ENCODE assay signal across 19 cellular contexts in genomic region chr20:15039088-15039762, GRCh38.
A peak's percentile ranks its signal among the peaks of the same experiment; 100 is the strongest.
DNase-seq lines count a peak whose midpoint lies in the region; ATAC-seq and TF ChIP-seq lines count a peak whose summit lies in the region.
"Had no signal": no experiment of that assay in that cellular context is flagged by ENCODE, and none has a peak within 500 bp of the region (broad histone marks: within the 10 kb centered on the region; RNA-seq: fewer than 3 reads in every experiment).

No MANE protein-coding gene starts in this region.

- H3K4me1 Mint-ChIP-seq in activated CD4-positive, alpha-beta T cell treated with anti-CD3 and anti-CD28 coated beads for 36 hours: no peaks in the 10 kb centered on the region
- H3K4me1 Mint-ChIP-seq: activated CD4-positive, alpha-beta T cell treated with anti-CD3 and anti-CD28 coated beads, Interleukin-2, amount 10 ng/mL, durations not matched to agents 7 days and 5 days; activated naive CD8-positive, alpha-beta T cell treated with anti-CD3 and anti-CD28 coated beads, Interleukin-2, amount 10 ng/mL, durations not matched to agents 7 days and 5 days; naive B cell had no signal

- H3K27me3 Mint-ChIP-seq in activated CD4-positive, alpha-beta T cell treated with anti-CD3 and anti-CD28 coated beads for 36 hours: no peaks in the 10 kb centered on the region
- H3K27me3 Mint-ChIP-seq: activated CD4-positive, alpha-beta T cell treated with anti-CD3 and anti-CD28 coated beads, Interleukin-2, amount 10 ng/mL, durations not matched to agents 7 days and 5 days; activated naive CD8-positive, alpha-beta T cell treated with anti-CD3 and anti-CD28 coated beads, Interleukin-2, amount 10 ng/mL, durations not matched to agents 7 days and 5 days; naive B cell had no signal

- peaks cover 0 to 5% (median 0%) of the 10 kb centered on the region in 4 donors for H3K4me1 ChIP-seq in upper lobe of left lung
- no peaks in the 10 kb centered on the region for H3K4me1 ChIP-seq in left ventricle myocardium inferior
- H3K4me1 ChIP-seq: A549 had no signal

- H3K4me3 ChIP-seq in kidney epithelial cell (ENCODE audit: low read depth, low read length) (no peak overlapping the region), upper lobe of left lung (no peak overlapping the region), left ventricle myocardium inferior (no peak overlapping the region)
- H3K4me3 ChIP-seq: A549, SK-N-MC had no signal

- ATAC-seq in upper lobe of left lung (ENCODE audit: low FRiP score in 2 of 2): peak in 1 of 2 donors; percentile 85
- no peak for ATAC-seq in activated CD4-positive, alpha-beta T cell treated with anti-CD3 and anti-CD28 coated beads for 36 hours
- ATAC-seq: A549 had no signal

- H3K9me3 ChIP-seq in upper lobe of left lung (no peaks in the 10 kb centered on the region), left ventricle myocardium inferior (replicated peaks) (no peaks in the 10 kb centered on the region)
- H3K9me3 ChIP-seq: A549 had no signal

- peak in 1 of 4 donors; percentile 52 for TF ChIP-seq EP300 in upper lobe of left lung (IDR thresholded peaks at IDR 0.05)

- H3K4me3 Mint-ChIP-seq in activated CD4-positive, alpha-beta T cell treated with anti-CD3 and anti-CD28 coated beads for 36 hours: no peak overlapping the region
- H3K4me3 Mint-ChIP-seq: activated CD4-positive, alpha-beta T cell treated with anti-CD3 and anti-CD28 coated beads, Interleukin-2, amount 10 ng/mL, durations not matched to agents 7 days and 5 days; activated naive CD8-positive, alpha-beta T cell treated with anti-CD3 and anti-CD28 coated beads, Interleukin-2, amount 10 ng/mL, durations not matched to agents 7 days and 5 days; naive B cell had no signal

- intact Hi-C loops in left ventricle myocardium inferior (cut with micrococcal nuclease): no loop called here
- intact Hi-C loops in activated CD4-positive, alpha-beta T cell treated with anti-CD3 and anti-CD28 coated beads for 36 hours (cut with DNase I, micrococcal nuclease): no loop called here

- H3K27ac ChIP-seq in RWPE1 (no peak overlapping the region), upper lobe of left lung (peak overlapping the region; percentile 12 to 60 (median 26)), left ventricle myocardium inferior (replicated peaks) (no peak overlapping the region)
- H3K27ac ChIP-seq: A549, C4-2B, SK-N-MC had no signal

- H3K27ac Mint-ChIP-seq in activated CD4-positive, alpha-beta T cell treated with anti-CD3 and anti-CD28 coated beads for 36 hours: no peak overlapping the region
- H3K27ac Mint-ChIP-seq: activated CD4-positive, alpha-beta T cell treated with anti-CD3 and anti-CD28 coated beads, Interleukin-2, amount 10 ng/mL, durations not matched to agents 7 days and 5 days; activated naive CD8-positive, alpha-beta T cell treated with anti-CD3 and anti-CD28 coated beads, Interleukin-2, amount 10 ng/mL, durations not matched to agents 7 days and 5 days; naive B cell had no signal

- DNase-seq in NCI-H2171 treated with DMSO at 0.1 percent for 48 hours (lab: John Stamatoyannopoulos, UW) (peak; percentile 29), NCI-H2171 (lab: John Stamatoyannopoulos, UW) (no peak), RWPE1 (ENCODE audit: low spot score) (peak; percentile 29), kidney epithelial cell (ENCODE audit: low read depth) (peak; percentile 53), upper lobe of left lung (peak in 1 of 2 donors; percentile 60), left ventricle myocardium inferior (no peak)
- no peak for DNase-seq in stimulated activated CD4-positive, alpha-beta T cell treated with anti-CD3 and anti-CD28 coated beads, Interleukin-4, amount 100 ng/mL, for 4 hours
- no peak for DNase-seq in activated CD4-positive, alpha-beta T cell treated with anti-CD3 and anti-CD28 coated beads for 36 hours
- DNase-seq: activated CD4-positive, alpha-beta T cell treated with anti-CD3 and anti-CD28 coated beads, Interleukin-2, amount 10 ng/mL, durations not matched to agents 7 days and 5 days; activated naive CD8-positive, alpha-beta T cell treated with anti-CD3 and anti-CD28 coated beads, Interleukin-2, amount 10 ng/mL, durations not matched to agents 7 days and 5 days; activated T-cell treated with anti-CD3 and anti-CD28 coated beads, Interleukin-2, amount 50 U/mL, for 48 hours; caudate nucleus; effector memory CD4-positive, alpha-beta T cell; naive B cell; NCI-H524; stimulated activated naive CD4-positive, alpha-beta T cell had no signal

- POLR2A ChIA-PET in RWPE1 (lab: Yijun Ruan, JAX; ENCODE audit: low non-redundant PET): no interaction called here
- POLR2A ChIA-PET in activated CD4-positive, alpha-beta T cell treated with anti-CD3 and anti-CD28 coated beads for 36 hours (lab: Charles Lee): no interaction called here

- H3K27me3 ChIP-seq in kidney epithelial cell (ENCODE audit: control insufficient read depth, insufficient read depth, low read length): no peaks in the 10 kb centered on the region
- H3K27me3 ChIP-seq in upper lobe of left lung: no peaks in the 10 kb centered on the region
- no peaks in the 10 kb centered on the region for H3K27me3 ChIP-seq in left ventricle myocardium inferior (ENCODE audit: low read depth)

- H3K36me3 ChIP-seq in kidney epithelial cell (ENCODE audit: control insufficient read depth, insufficient read depth, low read length) (no peaks in the 10 kb centered on the region), upper lobe of left lung (no peaks in the 10 kb centered on the region), left ventricle myocardium inferior (no peaks in the 10 kb centered on the region)

- CTCF ChIA-PET in RWPE1 (lab: Yijun Ruan, JAX): interaction anchor here (0.6 kb wide), 1 partner anchor 702 kb away, joined by 3 read pairs; the partner anchor contains the start of gene FLRT3
- CTCF ChIA-PET in activated CD4-positive, alpha-beta T cell treated with anti-CD3 and anti-CD28 coated beads for 36 hours (lab: Charles Lee): no interaction called here

- no peak for TF ChIP-seq POLR2A in upper lobe of left lung (IDR thresholded peaks at IDR 0.05)

- peaks cover 4% of the 10 kb centered on the region for H3K9me3 Mint-ChIP-seq in activated CD4-positive, alpha-beta T cell treated with anti-CD3 and anti-CD28 coated beads for 36 hours (ENCODE audit: low read depth)
- H3K9me3 Mint-ChIP-seq: activated CD4-positive, alpha-beta T cell treated with anti-CD3 and anti-CD28 coated beads, Interleukin-2, amount 10 ng/mL, durations not matched to agents 7 days and 5 days; naive B cell had no signal

- no peaks in the 10 kb centered on the region for H3K36me3 Mint-ChIP-seq in activated CD4-positive, alpha-beta T cell treated with anti-CD3 and anti-CD28 coated beads for 36 hours (ENCODE audit: low read depth)
- H3K36me3 Mint-ChIP-seq: activated naive CD8-positive, alpha-beta T cell treated with anti-CD3 and anti-CD28 coated beads, Interleukin-2, amount 10 ng/mL, durations not matched to agents 7 days and 5 days had no signal

- 60 to 66% methylated on average over 2 of the region's 2 CpGs for WGBS in upper lobe of left lung, 2 donors

- TF ChIP-seq CTCF in RWPE1 (conservative IDR thresholded peaks at IDR 0.05; ENCODE audit: low read depth) (no peak), kidney epithelial cell (IDR thresholded peaks at IDR 0.05; ENCODE audit: insufficient read depth, low read length, poor library complexity, severe bottlenecking) (no peak), upper lobe of left lung (IDR thresholded peaks at IDR 0.05) (no peak), left ventricle myocardium inferior (IDR thresholded peaks at IDR 0.05; ENCODE audit: borderline replicate concordance) (no peak)

Comparison
In these comparisons a context has a peak if more than half of its experiments do, and no peak if none do; other contexts are left out.
1. DNase-seq: peak in NCI-H2171 treated with DMSO at 0.1 percent for 48 hours (single experiment), RWPE1 (single experiment) and kidney epithelial cell (single experiment); none in NCI-H2171 (single experiment), stimulated activated CD4-positive, alpha-beta T cell treated with anti-CD3 and anti-CD28 coated beads, Interleukin-4, amount 100 ng/mL, for 4 hours (0 of 2), left ventricle myocardium inferior (single experiment) and activated CD4-positive, alpha-beta T cell treated with anti-CD3 and anti-CD28 coated beads for 36 hours (single experiment).
2. H3K27ac ChIP-seq: peak in upper lobe of left lung (4 of 4); none in RWPE1 (single experiment) and left ventricle myocardium inferior (single experiment).